In genomic region chr1:12658531-12659453, GRCh38 we compare ENCODE assay signal across 8 cellular contexts. TPM values are rescaled to one million over a fixed set of nuclear protein-coding genes. Genes with fewer than 3 reads are reported as not detected.
DNase-seq lines count a peak whose midpoint lies in the region; ATAC-seq and TF ChIP-seq lines count a peak whose summit lies in the region.

No MANE protein-coding gene starts in this region.

- H3K27ac ChIP-seq in C4-2B (no peak overlapping the region), HCT116 (ENCODE audit: low read depth, low read length) (no peak overlapping the region), left lung (no peak overlapping the region)

- DNase-seq in HCT116 (ENCODE audit: low read depth, low spot score), result peak; percentile 81
- peak; percentile 79 to 83 for DNase-seq in NCI-H524 (lab: John Stamatoyannopoulos, UW)
- peak; percentile 78 for DNase-seq in activated CD4-positive, alpha-beta T cell treated with anti-CD3 and anti-CD28 coated beads for 48 hours
- peak; percentile 86 for DNase-seq in choroid plexus epithelial cell (ENCODE audit: low read depth)
- peak in 1 of 2 donors; percentile 66 for DNase-seq in left lung
- peak; percentile 52 to 55 for DNase-seq in stimulated activated CD4-positive, alpha-beta T cell treated with anti-CD3 and anti-CD28 coated beads, Interleukin-4, amount 100 ng/mL, for 48 hours (ENCODE audit: low read depth in 2 of 2)

- no peak overlapping the region for H3K9ac ChIP-seq in HCT116 (ENCODE audit: low read length)

- H3K9me2 ChIP-seq in HCT116 (ENCODE audit: insufficient read depth), result no peaks in the 10 kb centered on the region

- H3K4me2 ChIP-seq in HCT116 (ENCODE audit: low read length), result peak overlapping the region; percentile 63

- ATAC-seq in HCT116, result peak; percentile 96
- ATAC-seq in left lung, result peak; percentile 96
- no peak for ATAC-seq in HG02623 (IDR thresholded peaks at IDR 0.05; ENCODE audit: unreplicated experiment)

- H3K36me3 ChIP-seq in HCT116 (ENCODE audit: control insufficient read depth in 1 of 2, insufficient read depth in 2 of 2, low read length in 2 of 2) (no peaks in the 10 kb centered on the region), left lung (no peaks in the 10 kb centered on the region)

- TF ChIP-seq POLR2A in HCT116 (IDR thresholded peaks at IDR 0.05; ENCODE audit: borderline replicate concordance, extremely low read depth, insufficient read depth, insufficient read length), result no peak

- H4K20me1 ChIP-seq in HCT116 (ENCODE audit: insufficient read depth), result no peaks in the 10 kb centered on the region

- RAD21 ChIA-PET in HCT116 (lab: Charles Lee; ENCODE audit: low non-redundant PET in 1 of 2, low total read pairs in 2 of 2, uncharacterized antibody in 2 of 2, unreplicated experiment in 2 of 2), result interaction anchor here (0.6 to 1.6 kb wide), 12 partner anchors 39 to 388 kb away, joined by 3 to 7 read pairs (median 4); no protein-coding TSS in a partner anchor

- no peak overlapping the region for H3K4me3 ChIP-seq in HCT116 (replicated peaks in 1 of 2; ENCODE audit: low read depth in 1 of 2, low read length in 2 of 2)
- no peak overlapping the region for H3K4me3 ChIP-seq in choroid plexus epithelial cell (ENCODE audit: low read depth, low read length)
- H3K4me3 ChIP-seq in left lung, result no peak overlapping the region

- peak; percentile 96 for TF ChIP-seq CTCF in C4-2B (conservative IDR thresholded peaks at IDR 0.05)
- peak; percentile 87 to 95 (median 91) for TF ChIP-seq CTCF in HCT116 (IDR thresholded peaks at IDR 0.05 in 2 of 3, conservative IDR thresholded peaks at IDR 0.05 in 1 of 3; ENCODE audit: borderline replicate concordance in 1 of 3, insufficient read depth in 1 of 3, low read depth in 2 of 3, low read length in 2 of 3)
- peak; percentile 97 for TF ChIP-seq CTCF in choroid plexus epithelial cell (conservative IDR thresholded peaks at IDR 0.05; ENCODE audit: low read depth, low read length)
- peak; percentile 88 to 95 for TF ChIP-seq CTCF in left lung (IDR thresholded peaks at IDR 0.05)

- peak; percentile 99 for TF ChIP-seq RAD21 in HCT116 (IDR thresholded peaks at IDR 0.05; ENCODE audit: low read depth)

- CTCF ChIA-PET in HCT116 (lab: Charles Lee), result interaction anchor here (0.7 to 3.7 kb wide), 15 partner anchors 9 to 534 kb away, joined by 3 to 33 read pairs (median 5); partner anchors contain the start of gene AADACL4

- H2AFZ ChIP-seq in HCT116 (ENCODE audit: low read depth, low read length, poor library complexity, severe bottlenecking), result peak overlapping the region; percentile 97

- H3K79me2 ChIP-seq in HCT116 (ENCODE audit: insufficient read depth, low read length), result no peaks in the 10 kb centered on the region

- H3K4me1 ChIP-seq in HCT116 (ENCODE audit: control insufficient read depth in 1 of 2, insufficient read depth in 2 of 2, low read length in 2 of 2) (peaks cover 0 to 6% of the 10 kb centered on the region in 2 experiments; a peak in 1 of 4 replicates), left lung (peaks cover 0 to 5% of the 10 kb centered on the region in 2 donors)

- intact Hi-C loops in HCT116 (cut with micrococcal nuclease) (loop anchor here (1.0 to 10.0 kb wide), 4 partner anchors 38 to 534 kb away; no protein-coding TSS in a partner anchor), left lung (cut with DNase I) (loop anchor here in 1 of 2 donors (5.0 kb wide), 1 partner anchor 346 kb away; no protein-coding TSS in a partner anchor)

- no peaks in the 10 kb centered on the region for H3K27me3 ChIP-seq in HCT116 (ENCODE audit: insufficient read depth, low read length)
- no peaks in the 10 kb centered on the region for H3K27me3 ChIP-seq in left lung

- no peaks in the 10 kb centered on the region for H3K9me3 ChIP-seq in HCT116 (ENCODE audit: control insufficient read depth in 1 of 2, insufficient read depth in 1 of 2, low read depth in 1 of 2, low read length in 2 of 2)
- H3K9me3 ChIP-seq in left lung, result peaks cover 0 to 7% of the 10 kb centered on the region in 2 donors

- POLR2A ChIA-PET in HCT116 (lab: Charles Lee), result interaction anchor here (0.8 kb wide), 1 partner anchor 1135 kb away, joined by 6 read pairs; no protein-coding TSS in a partner anchor

- BruUV-seq in HCT116 (replicated peaks; lab: Mats Ljungman, UMichigan), result no TSS peak

TF ChIP-seq in HCT116, 20 proteins besides CTCF, POLR2A, EP300 and RAD21:
- no peak for TF ChIP-seq ELF1 (IDR thresholded peaks at IDR 0.05; ENCODE audit: borderline replicate concordance, low read depth)
- no peak for TF ChIP-seq CEBPB (IDR thresholded peaks at IDR 0.05; ENCODE audit: low read depth)
- TF ChIP-seq EGR1 (IDR thresholded peaks at IDR 0.05; ENCODE audit: low read depth), result no peak
- no peak for TF ChIP-seq TCF7L2 (IDR thresholded peaks at IDR 0.05; ENCODE audit: borderline replicate concordance, extremely low read depth, insufficient read depth, insufficient read length)
- no peak for TF ChIP-seq SP1 (IDR thresholded peaks at IDR 0.05; ENCODE audit: low read depth)
- TF ChIP-seq JUND (IDR thresholded peaks at IDR 0.05), result no peak
- TF ChIP-seq EZH2 (IDR thresholded peaks at IDR 0.05), result no peak
- no peak for TF ChIP-seq ZBTB33 (IDR thresholded peaks at IDR 0.05; ENCODE audit: extremely low read depth, insufficient replicate concordance, low read length)
- no peak for TF ChIP-seq SIN3A (IDR thresholded peaks at IDR 0.05; ENCODE audit: low read depth)
- no peak for TF ChIP-seq FOSL1 (IDR thresholded peaks at IDR 0.05; ENCODE audit: low read depth)
- TF ChIP-seq YY1 (IDR thresholded peaks at IDR 0.05; ENCODE audit: extremely low read depth, insufficient replicate concordance, low read depth, low read length), result no peak

RNA-seq across cellular contexts. Expression of gene AADACL4, which starts 14.9 kb away (rescaled TPM):
- total RNA-seq in HCT116 (2021; ENCODE audit: unreplicated experiment) (not detected), left lung (not detected)
- polyA plus RNA-seq in HCT116 (2012), result not detected in 2 replicates

RNA-seq across cellular contexts. Expression of gene DHRS3, which starts 40.8 kb away (rescaled TPM):
- total RNA-seq in HCT116 (2021; ENCODE audit: unreplicated experiment) (87.0 TPM), left lung (100 to 1,000 TPM in 1 of 2 donors, 10 to 100 TPM in 1; 53.6 to 120 TPM)
- 91.6 and 92.2 TPM in 2 replicates for polyA plus RNA-seq in HCT116 (2012)

RNA-seq across cellular contexts. Expression of gene AADACL3, which starts 57.1 kb away (rescaled TPM):
- total RNA-seq in HCT116 (2021; ENCODE audit: unreplicated experiment) (not detected), left lung (not detected)
- polyA plus RNA-seq in HCT116 (2012), result not detected in 2 replicates
